Comparison of ENCODE assay signal across 8 cellular contexts in the genomic region with DNA sequence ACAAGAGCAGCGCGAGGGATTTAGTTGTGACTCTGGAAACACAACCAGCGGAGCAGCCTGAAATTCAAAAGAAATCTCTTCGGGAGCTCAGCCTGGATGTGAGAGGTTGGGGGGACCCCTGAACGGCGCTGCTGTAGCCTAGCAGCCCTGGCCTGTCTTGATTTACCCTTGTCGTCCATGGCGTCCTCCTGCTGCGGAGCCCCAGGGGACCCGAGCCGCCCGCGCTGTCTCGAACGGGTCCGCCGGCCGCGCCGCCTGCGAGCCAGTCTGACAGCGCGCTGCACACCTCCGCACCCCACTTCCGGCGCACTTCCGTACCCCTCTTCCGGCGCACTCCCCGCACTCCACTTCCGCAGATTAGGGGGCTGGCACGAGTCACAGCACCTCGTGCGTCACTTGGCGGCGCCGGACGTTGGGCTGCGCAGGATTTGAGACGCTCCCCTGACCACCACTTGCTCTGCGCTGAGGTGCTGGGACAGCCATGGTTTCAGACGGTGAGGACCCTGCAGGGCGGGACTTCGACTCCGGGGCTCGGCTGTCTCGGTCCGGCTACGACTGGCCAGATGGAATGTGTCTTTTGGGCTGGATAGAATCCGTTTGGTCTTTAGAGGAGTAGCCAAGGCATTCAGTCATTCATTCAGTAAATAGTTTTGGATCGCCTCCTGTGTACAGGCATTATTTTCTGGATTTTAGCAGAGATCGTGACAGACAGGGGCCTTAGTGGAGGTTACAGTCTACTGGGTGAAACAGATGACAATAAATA. TPM values are rescaled to one million over a fixed set of nuclear protein-coding genes. Genes with fewer than 3 reads are reported as not detected.
DNase-seq lines count a peak whose midpoint lies in the region; ATAC-seq lines count a peak whose summit lies in the region.

A gene (minus strand): TSS at position 308 of the 763 bp plus-strand sequence. CDS start 129 bp downstream, at position 179.
A gene (plus strand): TSS at position 451 of the 763 bp plus-strand sequence. CDS start 31 bp downstream, at position 482.

- peak within 1 kb of the TSS; percentile 85 to 96 (median 90) for H3K9ac ChIP-seq in BLaER1 treated with 17β-estradiol and CSF1 and Interleukin-3, amounts not matched to agents 10 nM and 100 nM

- no peaks in the 10 kb centered on the region for H3K27me3 ChIP-seq in BLaER1 treated with 17β-estradiol and CSF1 and Interleukin-3, amounts not matched to agents 10 nM and 100 nM

- peaks cover 34 to 51% (median 43%) of the 10 kb centered on the region in 11 experiments for H3K36me3 ChIP-seq in BLaER1 treated with 17β-estradiol and CSF1 and Interleukin-3, amounts not matched to agents 10 nM and 100 nM

- ATAC-seq in GM19351 (IDR thresholded peaks at IDR 0.05; ENCODE audit: unreplicated experiment) = peak; percentile 96
- ATAC-seq in HG03521 (IDR thresholded peaks at IDR 0.05; ENCODE audit: unreplicated experiment) = peak; percentile 96
- peak; percentile 97 for ATAC-seq in left lobe of liver

- DNase-seq in NCI-H748 (lab: John Stamatoyannopoulos, UW; ENCODE audit: unreplicated experiment) = peak; percentile 98
- peak; percentile 95 for DNase-seq in activated CD4-positive, alpha-beta T cell treated with anti-CD3 and anti-CD28 coated beads, Interleukin-2, amount 50 U/mL, for 1 hour
- peak; percentile 95 for DNase-seq in dedifferentiated amniotic fluid mesenchymal stem cell (ENCODE audit: extremely low spot score)
- peak; percentile 96 for DNase-seq in left lobe of liver (ENCODE audit: low spot score)
- peak; percentile 94 for DNase-seq in stimulated activated CD4-positive, alpha-beta T cell treated with anti-CD3 and anti-CD28 coated beads, Interleukin-2, amount 100 ng/mL, for 4 hours (ENCODE audit: low read depth)

- peak within 1 kb of the TSS; percentile 79 to 94 (median 85) for H3K4me3 ChIP-seq in BLaER1 treated with 17β-estradiol and CSF1 and Interleukin-3, amounts not matched to agents 10 nM and 100 nM

- H3K27ac ChIP-seq in BLaER1 treated with 17β-estradiol and CSF1 and Interleukin-3, amounts not matched to agents 10 nM and 100 nM = peak within 1 kb of the TSS; percentile 61 to 91 (median 84)

- peaks cover 0 to 14% (median 0%) of the 10 kb centered on the region in 11 experiments; a peak in 3 of 22 replicates for H4K20me1 ChIP-seq in BLaER1 treated with 17β-estradiol and CSF1 and Interleukin-3, amounts not matched to agents 10 nM and 100 nM

- H3K9me3 ChIP-seq in BLaER1 treated with 17β-estradiol and CSF1 and Interleukin-3, amounts not matched to agents 10 nM and 100 nM (replicated peaks in 1 of 11) = no peaks in the 10 kb centered on the region

- peak within 1 kb of the TSS; percentile 83 to 99 (median 93) for H3K4me2 ChIP-seq in BLaER1 treated with 17β-estradiol and CSF1 and Interleukin-3, amounts not matched to agents 10 nM and 100 nM

- peaks cover 14 to 28% (median 20%) of the 10 kb centered on the region in 10 experiments for H3K4me1 ChIP-seq in BLaER1 treated with 17β-estradiol and CSF1 and Interleukin-3, amounts not matched to agents 10 nM and 100 nM

RNA-seq across cellular contexts. Expression of the first gene that starts in this region (rescaled TPM):
- total RNA-seq in left lobe of liver = 23.9 TPM

RNA-seq across cellular contexts. Expression of the second gene that starts in this region (rescaled TPM):
- total RNA-seq in left lobe of liver = 7.5 TPM

Comparison
In these comparisons a context has a peak if more than half of its experiments do, and no peak if none do; other contexts are left out.
1. Peak in every context shown above with its lines: DNase-seq, ATAC-seq, H3K4me3 ChIP-seq and H3K27ac ChIP-seq.